In the genomic region with DNA sequence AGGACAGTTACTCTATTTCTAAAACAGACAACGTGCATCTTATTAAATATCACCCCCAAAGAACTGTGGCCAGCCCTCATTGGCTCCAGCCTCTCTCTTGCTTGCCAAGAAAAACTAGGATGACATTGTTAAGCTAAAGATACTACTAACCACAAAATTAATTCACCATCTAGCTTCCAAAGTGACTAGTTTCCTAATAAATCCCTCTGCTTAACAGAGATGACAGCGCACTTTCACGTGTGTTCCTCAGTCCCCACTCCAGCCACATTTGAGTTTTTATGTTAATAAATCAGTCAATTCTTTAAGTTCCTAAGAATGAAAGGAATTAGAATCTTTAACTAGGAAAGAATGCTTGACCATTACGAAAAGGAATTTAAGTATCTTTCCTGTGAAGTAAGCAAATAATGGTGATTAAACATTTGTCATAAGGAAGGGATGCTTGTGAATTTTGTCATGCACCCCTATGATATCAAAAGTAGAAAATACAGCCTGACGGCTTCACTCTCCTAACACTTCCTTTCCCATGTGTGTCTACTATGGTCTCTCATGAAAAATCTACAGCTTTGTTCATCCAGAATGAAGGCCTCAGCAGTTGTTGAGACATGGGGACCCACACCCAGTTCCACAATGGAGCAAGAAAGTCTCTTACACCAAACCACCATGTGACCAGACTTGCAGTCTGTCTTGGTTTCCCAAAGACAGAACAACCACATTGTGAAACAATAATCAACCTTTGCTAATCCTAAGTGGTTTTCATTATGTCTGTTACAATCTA, we compare ENCODE assay signal across 8 cellular contexts. TPM values are rescaled to one million over a fixed set of nuclear protein-coding genes. Genes with fewer than 3 reads are reported as not detected.
DNase-seq lines count a peak whose midpoint lies in the region; ATAC-seq and TF ChIP-seq lines count a peak whose summit lies in the region.

No MANE protein-coding gene starts in this region.

- intact Hi-C loops in ascending aorta (cut with DNase I) (no loop called here), uterus (cut with DNase I; ENCODE audit: low total_unique reads) (no loop called here)

- peak overlapping the region in 1 of 2 donors; percentile 19 for H3K4me3 ChIP-seq in ascending aorta
- no peak overlapping the region for H3K4me3 ChIP-seq in uterus
- H3K4me3 ChIP-seq in CD8-positive, alpha-beta memory T cell (ENCODE audit: low read length) = no peak overlapping the region

- POLR2A ChIA-PET in CD8-positive, alpha-beta memory T cell (lab: Charles Lee) = no interaction called here

- CTCF ChIA-PET in CD8-positive, alpha-beta memory T cell (lab: Charles Lee) = interaction anchor here (1.8 kb wide), 1 partner anchor 58 kb away, joined by 5 read pairs; no protein-coding TSS in a partner anchor

- DNase-seq in activated naive CD4-positive, alpha-beta T cell treated with Interleukin-2 at 50 U/mL for 16 hours = no peak
- DNase-seq in ascending aorta (ENCODE audit: low spot score in 2 of 2) (no peak), left lobe of liver (ENCODE audit: low spot score) (no peak), uterus (no peak), NCI-H82 treated with DMSO at 0.1 percent for 48 hours (lab: John Stamatoyannopoulos, UW; ENCODE audit: unreplicated experiment) (no peak), SK-N-DZ (ENCODE audit: low spot score) (no peak)
- DNase-seq in CD8-positive, alpha-beta memory T cell = no peak

- peaks cover 24% of the 10 kb centered on the region for H3K4me1 Mint-ChIP-seq in activated naive CD4-positive, alpha-beta T cell treated with anti-CD3 and anti-CD28 coated beads, Interleukin-2, amount 50 U/mL, for 24 hours
- H3K4me1 Mint-ChIP-seq in CD8-positive, alpha-beta memory T cell = peaks cover 13 to 28% (median 19%) of the 10 kb centered on the region in 3 donors

- H3K4me3 Mint-ChIP-seq in activated naive CD4-positive, alpha-beta T cell treated with anti-CD3 and anti-CD28 coated beads, Interleukin-2, amount 50 U/mL, for 24 hours = no peak overlapping the region
- H3K4me3 Mint-ChIP-seq in CD8-positive, alpha-beta memory T cell = no peak overlapping the region

- H3K9me3 ChIP-seq in ascending aorta = no peaks in the 10 kb centered on the region
- no peaks in the 10 kb centered on the region for H3K9me3 ChIP-seq in uterus
- no peaks in the 10 kb centered on the region for H3K9me3 ChIP-seq in CD8-positive, alpha-beta memory T cell (ENCODE audit: low read length)

- no peak for TF ChIP-seq POLR2A in uterus (IDR thresholded peaks at IDR 0.05)

- H3K36me3 ChIP-seq in ascending aorta = no peaks in the 10 kb centered on the region
- no peaks in the 10 kb centered on the region for H3K36me3 ChIP-seq in uterus
- no peaks in the 10 kb centered on the region for H3K36me3 ChIP-seq in CD8-positive, alpha-beta memory T cell (ENCODE audit: insufficient read depth, low read length)

- ATAC-seq in left lobe of liver = peak; percentile 31

- no peaks in the 10 kb centered on the region for H3K9me3 Mint-ChIP-seq in activated naive CD4-positive, alpha-beta T cell treated with anti-CD3 and anti-CD28 coated beads, Interleukin-2, amount 50 U/mL, for 24 hours
- H3K9me3 Mint-ChIP-seq in CD8-positive, alpha-beta memory T cell = no peaks in the 10 kb centered on the region

- peak overlapping the region; percentile 69 to 75 for H3K27ac ChIP-seq in ascending aorta
- H3K27ac ChIP-seq in uterus = peak overlapping the region; percentile 72 to 76
- no peak overlapping the region for H3K27ac ChIP-seq in CD8-positive, alpha-beta memory T cell (ENCODE audit: low read depth, low read length)

- H3K27me3 Mint-ChIP-seq in activated naive CD4-positive, alpha-beta T cell treated with anti-CD3 and anti-CD28 coated beads, Interleukin-2, amount 50 U/mL, for 24 hours = no peaks in the 10 kb centered on the region
- H3K27me3 Mint-ChIP-seq in CD8-positive, alpha-beta memory T cell = peaks cover 0 to 3% of the 10 kb centered on the region in 2 donors

- H3K27me3 ChIP-seq in ascending aorta (no peaks in the 10 kb centered on the region), uterus (no peaks in the 10 kb centered on the region)
- no peaks in the 10 kb centered on the region for H3K27me3 ChIP-seq in CD8-positive, alpha-beta memory T cell (ENCODE audit: insufficient read depth, low read length, poor library complexity, severe bottlenecking)

- TF ChIP-seq CTCF in ascending aorta (IDR thresholded peaks at IDR 0.05) = no peak
- no peak for TF ChIP-seq CTCF in uterus (IDR thresholded peaks at IDR 0.05)

- H3K4me1 ChIP-seq in ascending aorta (peaks cover 17 to 64% of the 10 kb centered on the region in 2 donors), uterus (peaks cover 6 to 25% of the 10 kb centered on the region in 2 donors)
- no peaks in the 10 kb centered on the region for H3K4me1 ChIP-seq in CD8-positive, alpha-beta memory T cell (ENCODE audit: insufficient read depth, low read length)

- H3K36me3 Mint-ChIP-seq in activated naive CD4-positive, alpha-beta T cell treated with anti-CD3 and anti-CD28 coated beads, Interleukin-2, amount 50 U/mL, for 24 hours = no peaks in the 10 kb centered on the region
- H3K36me3 Mint-ChIP-seq in CD8-positive, alpha-beta memory T cell = no peaks in the 10 kb centered on the region

- H3K27ac Mint-ChIP-seq in activated naive CD4-positive, alpha-beta T cell treated with anti-CD3 and anti-CD28 coated beads, Interleukin-2, amount 50 U/mL, for 24 hours = peak overlapping the region; percentile 12
- H3K27ac Mint-ChIP-seq in CD8-positive, alpha-beta memory T cell = peak overlapping the region in 2 of 8 donors; percentile 2 to 48

RNA-seq across cellular contexts. Expression of a gene that starts 8.1 kb away (rescaled TPM):
- total RNA-seq in ascending aorta = 106 TPM
- total RNA-seq in left lobe of liver = 39.2 TPM
- total RNA-seq in uterus = 100 to 1,000 TPM; 129 to 357 (median 235) TPM
- total RNA-seq in CD8-positive, alpha-beta memory T cell = 10 to 100 TPM; 45.8 to 49.1 TPM
- polyA plus RNA-seq in CD8-positive, alpha-beta memory T cell = 10.5 TPM
- 44.5 and 45.7 TPM in 2 replicates for polyA plus RNA-seq in SK-N-DZ (2014; cell fraction: cytosol; rRNA removed)
- polyA plus RNA-seq in SK-N-DZ (2014; cell fraction: nucleus; rRNA removed) = 21.9 and 32.1 TPM in 2 replicates
